Comparison of ENCODE assay signal across 25 cellular contexts in the genomic region with DNA sequence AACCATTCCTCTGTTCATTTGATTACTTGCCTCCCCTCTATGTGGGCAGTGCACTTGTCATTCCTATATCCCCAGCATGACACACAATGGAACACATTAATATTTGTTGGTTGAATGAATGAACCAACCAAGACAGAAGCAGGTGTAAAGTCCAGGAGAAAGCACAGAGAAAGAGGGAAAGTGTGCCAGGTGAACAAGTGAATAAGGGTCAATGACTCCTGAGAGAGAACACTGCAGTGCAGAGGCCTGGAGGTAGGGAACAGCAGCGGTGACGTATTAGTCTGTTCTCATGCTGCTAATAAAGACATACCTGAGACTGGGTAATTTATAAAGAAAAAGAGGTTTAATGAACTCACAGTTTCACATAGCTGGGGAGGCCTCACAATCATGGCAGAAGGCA.
"Had no signal": no experiment of that assay in that cellular context is flagged by ENCODE, and none has a peak within 500 bp of the region (broad histone marks: within the 10 kb centered on the region; RNA-seq: fewer than 3 reads in every experiment).

No MANE protein-coding gene starts in this region.

- H3K9me3 Mint-ChIP-seq: activated CD4-positive, alpha-beta memory T cell treated with anti-CD3 and anti-CD28 coated beads for 36 hours; activated CD4-positive, alpha-beta T cell treated with anti-CD3 and anti-CD28 coated beads, Interleukin-2, amount 10 ng/mL, durations not matched to agents 24 days and 14 days; activated naive CD8-positive, alpha-beta T cell treated with anti-CD3 and anti-CD28 coated beads, Interleukin-2, amount 10 ng/mL, durations not matched to agents 7 days and 5 days; activated T-helper 1 cell treated with anti-CD3 and anti-CD28 coated beads, Interleukin-12 subunit alpha, Interleukin-12 subunit beta, Interleukin-2, Interleukin-4 antibody, amounts not matched to agents 30 ng/mL and 10 ng/mL and 1 ng/mL, durations not matched to agents 14 hours and 24 hours and 36 hours; central memory CD8-positive, alpha-beta T cell had no signal

- ATAC-seq: activated CD4-positive, alpha-beta T cell treated with anti-CD3 and anti-CD28 coated beads for 36 hours; activated CD8-positive, alpha-beta memory T cell treated with anti-CD3 and anti-CD28 coated beads, Interleukin-2, amount 10 ng/mL, durations not matched to agents 7 days and 5 days; activated CD8-positive, alpha-beta T cell treated with anti-CD3 and anti-CD28 coated beads, Interleukin-2, amount 10 ng/mL, durations not matched to agents 7 days and 5 days; activated naive CD4-positive, alpha-beta T cell treated with anti-CD3 and anti-CD28 coated beads, Interleukin-2, amount 50 U/mL, for 72 hours; foreskin keratinocyte; gastrocnemius medialis had no signal

- DNase-seq: activated CD4-positive, alpha-beta memory T cell treated with anti-CD3 and anti-CD28 coated beads for 36 hours; activated CD4-positive, alpha-beta T cell treated with anti-CD3 and anti-CD28 coated beads for 36 hours; activated CD4-positive, alpha-beta T cell treated with anti-CD3 and anti-CD28 coated beads, Interleukin-2, amount 10 ng/mL, durations not matched to agents 24 days and 14 days; activated CD4-positive, CD25-positive, alpha-beta regulatory T cell; activated CD4-positive, CD25-positive, alpha-beta regulatory T cell treated with anti-CD3 and anti-CD28 coated beads, Interleukin-2, amount 50 U/mL, for 72 hours; activated CD8-positive, alpha-beta memory T cell treated with anti-CD3 and anti-CD28 coated beads, Interleukin-2, amount 10 ng/mL, durations not matched to agents 7 days and 5 days; activated CD8-positive, alpha-beta memory T cell treated with anti-CD3 and anti-CD28 coated beads, Interleukin-2, amount 50 U/mL, for 4 hours; activated CD8-positive, alpha-beta T cell treated with anti-CD3 and anti-CD28 coated beads, Interleukin-2, amount 10 ng/mL, durations not matched to agents 7 days and 5 days; activated gamma-delta T cell; activated naive CD4-positive, alpha-beta T cell; activated naive CD4-positive, alpha-beta T cell treated with anti-CD3 and anti-CD28 coated beads, Interleukin-2, amount 10 ng/mL, durations not matched to agents 7 days and 5 days; activated naive CD8-positive, alpha-beta T cell treated with anti-CD3 and anti-CD28 coated beads, Interleukin-2, amount 10 ng/mL, durations not matched to agents 7 days and 5 days; activated T-cell treated with anti-CD3 and anti-CD28 coated beads, Interleukin-2, amount 50 U/mL, for 1 hour; activated T-cell treated with anti-CD3 and anti-CD28 coated beads, Interleukin-2, amount 50 U/mL, for 48 hours; brain microvascular endothelial cell; dorsolateral prefrontal cortex; effector memory CD4-positive, alpha-beta T cell; erythroblast; foreskin keratinocyte; gastrocnemius medialis; T-helper 2 cell had no signal

- H3K4me3 Mint-ChIP-seq: activated CD4-positive, alpha-beta memory T cell treated with anti-CD3 and anti-CD28 coated beads for 36 hours; activated CD4-positive, alpha-beta T cell treated with anti-CD3 and anti-CD28 coated beads for 36 hours; activated CD4-positive, alpha-beta T cell treated with anti-CD3 and anti-CD28 coated beads, Interleukin-2, amount 10 ng/mL, durations not matched to agents 24 days and 14 days; activated CD8-positive, alpha-beta memory T cell treated with anti-CD3 and anti-CD28 coated beads, Interleukin-2, amount 10 ng/mL, durations not matched to agents 7 days and 5 days; activated CD8-positive, alpha-beta T cell treated with anti-CD3 and anti-CD28 coated beads, Interleukin-2, amount 10 ng/mL, durations not matched to agents 7 days and 5 days; activated naive CD4-positive, alpha-beta T cell treated with anti-CD3 and anti-CD28 coated beads, Interleukin-2, amount 10 ng/mL, durations not matched to agents 7 days and 5 days; activated naive CD8-positive, alpha-beta T cell treated with anti-CD3 and anti-CD28 coated beads, Interleukin-2, amount 10 ng/mL, durations not matched to agents 7 days and 5 days; activated T-helper 1 cell treated with anti-CD3 and anti-CD28 coated beads, Interleukin-12 subunit alpha, Interleukin-12 subunit beta, Interleukin-2, Interleukin-4 antibody, amounts not matched to agents 30 ng/mL and 10 ng/mL and 1 ng/mL, durations not matched to agents 14 hours and 24 hours and 36 hours; central memory CD8-positive, alpha-beta T cell; dendritic cell treated with granulocyte-macrophage colony-stimulating factor and Interleukin-4, amounts not matched to agents 40 ng/mL and 50 ng/mL, for 4 days had no signal

- H3K27ac Mint-ChIP-seq: activated CD4-positive, alpha-beta memory T cell treated with anti-CD3 and anti-CD28 coated beads for 36 hours; activated CD4-positive, alpha-beta T cell treated with anti-CD3 and anti-CD28 coated beads for 36 hours; activated CD4-positive, alpha-beta T cell treated with anti-CD3 and anti-CD28 coated beads, Interleukin-2, amount 10 ng/mL, durations not matched to agents 24 days and 14 days; activated CD8-positive, alpha-beta memory T cell treated with anti-CD3 and anti-CD28 coated beads, Interleukin-2, amount 10 ng/mL, durations not matched to agents 7 days and 5 days; activated CD8-positive, alpha-beta T cell treated with anti-CD3 and anti-CD28 coated beads, Interleukin-2, amount 10 ng/mL, durations not matched to agents 7 days and 5 days; activated naive CD4-positive, alpha-beta T cell treated with anti-CD3 and anti-CD28 coated beads, Interleukin-2, amount 10 ng/mL, durations not matched to agents 7 days and 5 days; activated naive CD8-positive, alpha-beta T cell treated with anti-CD3 and anti-CD28 coated beads, Interleukin-2, amount 10 ng/mL, durations not matched to agents 7 days and 5 days; activated T-helper 1 cell treated with anti-CD3 and anti-CD28 coated beads, Interleukin-12 subunit alpha, Interleukin-12 subunit beta, Interleukin-2, Interleukin-4 antibody, amounts not matched to agents 30 ng/mL and 10 ng/mL and 1 ng/mL, durations not matched to agents 14 hours and 24 hours and 36 hours; dendritic cell treated with granulocyte-macrophage colony-stimulating factor and Interleukin-4, amounts not matched to agents 40 ng/mL and 50 ng/mL, for 4 days had no signal

- H3K4me1 Mint-ChIP-seq: activated CD4-positive, alpha-beta T cell treated with anti-CD3 and anti-CD28 coated beads for 36 hours; activated CD4-positive, alpha-beta T cell treated with anti-CD3 and anti-CD28 coated beads, Interleukin-2, amount 10 ng/mL, durations not matched to agents 24 days and 14 days; activated CD8-positive, alpha-beta memory T cell treated with anti-CD3 and anti-CD28 coated beads, Interleukin-2, amount 10 ng/mL, durations not matched to agents 7 days and 5 days; activated naive CD4-positive, alpha-beta T cell treated with anti-CD3 and anti-CD28 coated beads, Interleukin-2, amount 10 ng/mL, durations not matched to agents 7 days and 5 days; activated naive CD8-positive, alpha-beta T cell treated with anti-CD3 and anti-CD28 coated beads, Interleukin-2, amount 10 ng/mL, durations not matched to agents 7 days and 5 days; central memory CD8-positive, alpha-beta T cell had no signal

- H3K27me3 Mint-ChIP-seq: activated CD4-positive, alpha-beta memory T cell treated with anti-CD3 and anti-CD28 coated beads for 36 hours; activated CD4-positive, alpha-beta T cell treated with anti-CD3 and anti-CD28 coated beads for 36 hours; activated CD4-positive, alpha-beta T cell treated with anti-CD3 and anti-CD28 coated beads, Interleukin-2, amount 10 ng/mL, durations not matched to agents 24 days and 14 days; activated CD8-positive, alpha-beta memory T cell treated with anti-CD3 and anti-CD28 coated beads, Interleukin-2, amount 10 ng/mL, durations not matched to agents 7 days and 5 days; activated naive CD8-positive, alpha-beta T cell treated with anti-CD3 and anti-CD28 coated beads, Interleukin-2, amount 10 ng/mL, durations not matched to agents 7 days and 5 days; central memory CD8-positive, alpha-beta T cell; dendritic cell treated with granulocyte-macrophage colony-stimulating factor and Interleukin-4, amounts not matched to agents 40 ng/mL and 50 ng/mL, for 4 days had no signal
